2 cellular contexts compared by ENCODE assay signal in the genomic region with DNA sequence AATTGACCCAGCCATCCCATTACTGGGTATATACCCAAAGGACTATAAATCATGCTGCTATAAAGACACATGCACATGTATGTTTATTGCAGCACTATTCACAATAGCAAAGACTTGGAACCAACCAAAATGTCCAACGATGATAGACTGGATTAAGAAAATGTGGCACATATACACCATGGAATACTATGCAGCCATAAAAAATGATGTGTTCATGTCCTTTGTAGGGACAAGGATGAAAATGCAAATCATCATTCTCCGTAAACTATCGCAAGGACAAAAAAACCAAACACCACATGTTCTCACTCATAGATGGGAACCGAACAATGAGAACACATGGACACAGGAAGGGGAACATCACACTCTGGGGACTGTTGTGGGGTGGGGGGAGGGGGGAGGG.
A peak's percentile ranks its signal among the peaks of the same experiment; 100 is the strongest.
DNase-seq lines count a peak whose midpoint lies in the region; ATAC-seq, FAIRE-seq and TF ChIP-seq lines count a peak whose summit lies in the region.
"Not testable (repeated sequence)": the region's sequence is repeated elsewhere in the genome, so short reads cannot be mapped to it uniquely, and the experiment has no call there.

No MANE protein-coding gene starts in this region.

- in situ Hi-C loops in K562 (cut with MboI) = not testable (repeated sequence)

- not testable (repeated sequence) for H3K27ac ChIP-seq in HEK293 (ENCODE audit: extremely low read depth, low read depth, low read length); K562 (ENCODE audit: extremely low read depth, low read depth, low read length)

- CTCF ChIA-PET in HEK293 (lab: Yijun Ruan, JAX); K562 (lab: Yijun Ruan, JAX; ENCODE audit: low intra/inter-chr PET ratio): not testable (repeated sequence)

- not testable (repeated sequence) for FAIRE-seq in K562 (lab: Jason Lieb, UNC)

- DNase-seq in K562 (ENCODE audit: extremely low read depth in 1 of 4, low spot score in 3 of 4) = not testable (repeated sequence)

- POLR2A ChIA-PET in HEK293 (lab: Yijun Ruan, JAX); K562 (lab: Yijun Ruan, JAX): not testable (repeated sequence)

- H3K4me3 ChIP-seq in HEK293 (ENCODE audit: low read depth, low read length); K562: not testable (repeated sequence)

- not testable (repeated sequence) for H3K27me3 ChIP-seq in K562 (ENCODE audit: control insufficient read depth in 2 of 2, insufficient read depth in 2 of 2, low read length in 2 of 2)

- H3K9me3 ChIP-seq in HEK293 (ENCODE audit: control insufficient read depth, insufficient read depth, low read depth, low read length); K562 (replicated peaks; ENCODE audit: control insufficient read depth, insufficient read depth, low read depth, low read length): not testable (repeated sequence)

- TF ChIP-seq POLR2A in K562 (conservative IDR thresholded peaks at IDR 0.05) = not testable (repeated sequence)

- not testable (repeated sequence) for H4K20me1 ChIP-seq in K562 (replicated peaks; ENCODE audit: control insufficient read depth, insufficient read depth, low read length)

- ATAC-seq in K562 = not testable (repeated sequence)

- H3K9ac ChIP-seq in K562 (ENCODE audit: insufficient read depth in 1 of 2, low read depth in 2 of 2, low read length in 2 of 2) = not testable (repeated sequence)

- intact Hi-C loops in K562 (cut with micrococcal nuclease) = not testable (repeated sequence)

- H2AFZ ChIP-seq in K562 (ENCODE audit: low read depth, low read length) = not testable (repeated sequence)

- 94% methylated on average over 3 of the region's 4 CpGs for WGBS in K562 (ENCODE audit: insufficient coverage, low coverage, missing lambda C conversion rate)

- TF ChIP-seq CTCF in HEK293 (tag by site-specific recombination; IDR thresholded peaks at IDR 0.05); K562 (IDR thresholded peaks at IDR 0.05 in 2 of 3, conservative IDR thresholded peaks at IDR 0.05 in 1 of 3; ENCODE audit: insufficient read depth in 2 of 3, low read depth in 1 of 3, low read length in 3 of 3): not testable (repeated sequence)

- H3K36me3 ChIP-seq in HEK293 (ENCODE audit: control insufficient read depth in 2 of 2, insufficient read depth in 1 of 2, low read length in 2 of 2) (peaks cover 3 to 41% of the 10 kb centered on the region in 2 experiments), K562 (ENCODE audit: control insufficient read depth, insufficient read depth, low read length) (peaks cover 67% of the 10 kb centered on the region)

- not testable (repeated sequence) for H3K4me2 ChIP-seq in K562 (ENCODE audit: insufficient read depth, low read length)

- TF ChIP-seq EP300 in K562 (IDR thresholded peaks at IDR 0.05; ENCODE audit: low read length) = not testable (repeated sequence)

- peaks cover 10% of the 10 kb centered on the region; the same call in 1 of the 2 replicates for H3K4me1 ChIP-seq in HEK293 (ENCODE audit: control insufficient read depth, insufficient read depth, low read length)
- H3K4me1 ChIP-seq in K562 (replicated peaks in 1 of 2; ENCODE audit: control insufficient read depth in 2 of 2, insufficient read depth in 2 of 2, low read length in 2 of 2) = not testable (repeated sequence)

- TF ChIP-seq RAD21 in K562 (CRISPR knock-in tag; conservative IDR thresholded peaks at IDR 0.05 in 1 of 2, IDR thresholded peaks at IDR 0.05 in 1 of 2) = not testable (repeated sequence)

- not testable (repeated sequence) for BruUV-seq in K562 (replicated peaks; lab: Mats Ljungman, UMichigan)

- H3K79me2 ChIP-seq in K562 (ENCODE audit: control insufficient read depth, insufficient read depth, low read length) = not testable (repeated sequence)

- not testable (repeated sequence) for H3K9me1 ChIP-seq in K562 (ENCODE audit: control insufficient read depth, insufficient read depth, low read length)

TF ChIP-seq in HEK293, 187 proteins besides CTCF, POLR2A, EP300 and RAD21:
- TF ChIP-seq ZNF146 (tag by site-specific recombination; IDR thresholded peaks at IDR 0.05) = peak; percentile 78

TF ChIP-seq in K562, 482 proteins besides CTCF, POLR2A, EP300 and RAD21:
- peak; percentile 74 for TF ChIP-seq ZNF146 (CRISPR knock-in tag; IDR thresholded peaks at IDR 0.05; ENCODE audit: unreplicated experiment)
